ENCODE assay signal across 1 cellular context in the genomic region with DNA sequence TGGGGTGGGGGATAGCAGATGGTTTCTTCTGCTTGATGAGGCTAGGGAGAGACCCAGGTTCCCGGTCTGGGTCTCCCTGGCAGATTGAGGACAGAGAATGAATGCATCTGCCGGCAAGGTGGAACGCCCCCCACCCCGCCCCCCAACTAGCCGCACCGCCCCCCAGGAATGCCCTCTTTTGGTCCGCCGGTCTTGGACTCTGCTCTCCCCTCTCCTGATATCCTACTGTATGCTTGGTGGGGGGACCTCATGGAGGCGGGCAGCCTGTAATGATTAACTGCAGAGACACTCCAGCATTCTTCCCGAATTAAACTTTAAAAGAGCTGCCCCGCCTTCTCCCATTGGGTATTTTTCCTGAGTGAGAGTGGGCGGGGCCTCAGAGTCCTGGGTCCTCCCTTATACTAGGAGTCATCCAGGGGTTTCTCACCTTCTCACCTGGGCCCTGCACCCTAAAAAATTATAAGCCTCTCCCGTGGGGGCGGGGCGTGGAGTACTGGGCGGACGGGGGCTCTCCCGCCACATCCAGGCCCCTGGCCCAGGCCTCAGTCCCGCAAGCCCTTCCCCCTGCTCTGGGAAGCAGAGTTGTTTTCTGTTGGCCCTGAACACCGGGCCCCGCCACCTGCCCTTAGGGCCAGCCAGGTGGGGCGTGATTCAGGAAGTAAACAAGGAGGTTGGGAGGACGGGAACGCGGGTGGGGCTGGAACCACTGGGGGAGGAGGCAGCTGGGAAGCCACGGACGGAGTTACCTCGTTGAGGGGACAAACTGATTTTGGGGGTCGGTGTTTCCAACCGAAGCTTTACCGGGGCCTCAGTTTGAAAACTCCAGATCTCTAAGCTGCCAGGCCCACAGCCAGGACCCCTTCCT.
TF ChIP-seq lines count a peak whose summit lies in the region.

No MANE protein-coding gene starts in this region.

TF ChIP-seq in HepG2, 621 proteins besides CTCF, POLR2A, EP300 and RAD21 (continued from another document and continues in another):
- TF ChIP-seq, protein P1, sequence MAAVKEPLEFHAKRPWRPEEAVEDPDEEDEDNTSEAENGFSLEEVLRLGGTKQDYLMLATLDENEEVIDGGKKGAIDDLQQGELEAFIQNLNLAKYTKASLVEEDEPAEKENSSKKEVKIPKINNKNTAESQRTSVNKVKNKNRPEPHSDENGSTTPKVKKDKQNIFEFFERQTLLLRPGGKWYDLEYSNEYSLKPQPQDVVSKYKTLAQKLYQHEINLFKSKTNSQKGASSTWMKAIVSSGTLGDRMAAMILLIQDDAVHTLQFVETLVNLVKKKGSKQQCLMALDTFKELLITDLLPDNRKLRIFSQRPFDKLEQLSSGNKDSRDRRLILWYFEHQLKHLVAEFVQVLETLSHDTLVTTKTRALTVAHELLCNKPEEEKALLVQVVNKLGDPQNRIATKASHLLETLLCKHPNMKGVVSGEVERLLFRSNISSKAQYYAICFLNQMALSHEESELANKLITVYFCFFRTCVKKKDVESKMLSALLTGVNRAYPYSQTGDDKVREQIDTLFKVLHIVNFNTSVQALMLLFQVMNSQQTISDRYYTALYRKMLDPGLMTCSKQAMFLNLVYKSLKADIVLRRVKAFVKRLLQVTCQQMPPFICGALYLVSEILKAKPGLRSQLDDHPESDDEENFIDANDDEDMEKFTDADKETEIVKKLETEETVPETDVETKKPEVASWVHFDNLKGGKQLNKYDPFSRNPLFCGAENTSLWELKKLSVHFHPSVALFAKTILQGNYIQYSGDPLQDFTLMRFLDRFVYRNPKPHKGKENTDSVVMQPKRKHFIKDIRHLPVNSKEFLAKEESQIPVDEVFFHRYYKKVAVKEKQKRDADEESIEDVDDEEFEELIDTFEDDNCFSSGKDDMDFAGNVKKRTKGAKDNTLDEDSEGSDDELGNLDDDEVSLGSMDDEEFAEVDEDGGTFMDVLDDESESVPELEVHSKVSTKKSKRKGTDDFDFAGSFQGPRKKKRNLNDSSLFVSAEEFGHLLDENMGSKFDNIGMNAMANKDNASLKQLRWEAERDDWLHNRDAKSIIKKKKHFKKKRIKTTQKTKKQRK (IDR thresholded peaks at IDR 0.05; ENCODE audit: low read length), result no peak
- TF ChIP-seq HOXA9 (CRISPR knock-in tag; IDR thresholded peaks at IDR 0.05; ENCODE audit: borderline replicate concordance) (no peak), ARHGAP35 (CRISPR knock-in tag; IDR thresholded peaks at IDR 0.05; ENCODE audit: borderline replicate concordance) (peak; percentile 87; the same call in 1 of the 2 replicates), TBP (CRISPR knock-in tag; IDR thresholded peaks at IDR 0.05) (peak; percentile 39; the same call in 1 of the 2 replicates), ZSCAN25 (CRISPR knock-in tag; IDR thresholded peaks at IDR 0.05) (peak; percentile 63; the same call in 1 of the 2 replicates), ARID2 (CRISPR knock-in tag; IDR thresholded peaks at IDR 0.05; ENCODE audit: borderline replicate concordance) (no peak), PHF8 (CRISPR knock-in tag; IDR thresholded peaks at IDR 0.05) (peak; percentile 81), GTF3A (CRISPR knock-in tag; conservative IDR thresholded peaks at IDR 0.05) (0 out of 2 replicates have a peak, but pooled peaks have one; percentile 41), AGO2 (optimal IDR thresholded peaks at IDR 0.05; ENCODE audit: low read depth, low read length) (peak; percentile 96), FOXA3 (CRISPR knock-in tag; IDR thresholded peaks at IDR 0.05) (peak; percentile 98), THYN1 (CRISPR knock-in tag; IDR thresholded peaks at IDR 0.05; ENCODE audit: borderline replicate concordance, low read depth) (no peak), MEF2D (CRISPR knock-in tag; IDR thresholded peaks at IDR 0.05) (peak; percentile 91), SOX5 (CRISPR knock-in tag; IDR thresholded peaks at IDR 0.05; ENCODE audit: borderline replicate concordance) (no peak; the same call in 1 of the 2 replicates), ZNF343 (CRISPR knock-in tag; IDR thresholded peaks at IDR 0.05) (peak; percentile 30; the same call in 1 of the 2 replicates), ZNF432 (CRISPR knock-in tag; IDR thresholded peaks at IDR 0.05; ENCODE audit: borderline replicate concordance) (no peak), MAZ (IDR thresholded peaks at IDR 0.05; ENCODE audit: borderline replicate concordance, low read depth, low read length) (peak; percentile 76; the same call in 1 of the 2 replicates), MAZ (CRISPR knock-in tag; IDR thresholded peaks at IDR 0.05; ENCODE audit: low read depth) (peak; percentile 76; the same call in 1 of the 2 replicates), ZNF644 (CRISPR knock-in tag; IDR thresholded peaks at IDR 0.05; ENCODE audit: low read depth) (no peak), SOX6 (IDR thresholded peaks at IDR 0.05) (no peak), SOX6 (CRISPR knock-in tag; IDR thresholded peaks at IDR 0.05) (peak; percentile 85), TCF12 (IDR thresholded peaks at IDR 0.05) (no peak), TCF12 (CRISPR knock-in tag; IDR thresholded peaks at IDR 0.05) (0 out of 2 replicates have a peak, but pooled peaks have one; percentile 63), ZNF589 (CRISPR knock-in tag; conservative IDR thresholded peaks at IDR 0.05) (peak; percentile 78), SP5 (CRISPR knock-in tag; IDR thresholded peaks at IDR 0.05; ENCODE audit: borderline replicate concordance, low read depth) (peak; percentile 89), HMG20A (CRISPR knock-in tag; IDR thresholded peaks at IDR 0.05; ENCODE audit: borderline replicate concordance) (peak; percentile 78), HOXA5 (CRISPR knock-in tag; IDR thresholded peaks at IDR 0.05) (no peak; the same call in none of the 2 replicates), TP53 (CRISPR knock-in tag; conservative IDR thresholded peaks at IDR 0.05) (0 out of 2 replicates have a peak, but pooled peaks have one; percentile 76), ZNF550 (CRISPR knock-in tag; IDR thresholded peaks at IDR 0.05; ENCODE audit: borderline replicate concordance) (peak; percentile 43; the same call in 1 of the 2 replicates), ZNF749 (CRISPR knock-in tag; IDR thresholded peaks at IDR 0.05; ENCODE audit: borderline replicate concordance) (no peak), ZNF614 (CRISPR knock-in tag; IDR thresholded peaks at IDR 0.05; ENCODE audit: borderline replicate concordance) (peak; percentile 77; the same call in 1 of the 2 replicates), XBP1 (CRISPR knock-in tag; IDR thresholded peaks at IDR 0.05) (no peak), MXI1 (IDR thresholded peaks at IDR 0.05; ENCODE audit: borderline replicate concordance, low read depth, low read length) (peak; percentile 53; the same call in 1 of the 3 replicates), SNAI1 (CRISPR knock-in tag; IDR thresholded peaks at IDR 0.05; ENCODE audit: borderline replicate concordance) (peak; percentile 76; the same call in 1 of the 2 replicates), POGZ (CRISPR knock-in tag; IDR thresholded peaks at IDR 0.05) (peak; percentile 54), REPIN1 (CRISPR knock-in tag; IDR thresholded peaks at IDR 0.05; ENCODE audit: borderline replicate concordance, low read depth) (peak; percentile 60; the same call in 1 of the 2 replicates)
- TF ChIP-seq, protein P2, sequence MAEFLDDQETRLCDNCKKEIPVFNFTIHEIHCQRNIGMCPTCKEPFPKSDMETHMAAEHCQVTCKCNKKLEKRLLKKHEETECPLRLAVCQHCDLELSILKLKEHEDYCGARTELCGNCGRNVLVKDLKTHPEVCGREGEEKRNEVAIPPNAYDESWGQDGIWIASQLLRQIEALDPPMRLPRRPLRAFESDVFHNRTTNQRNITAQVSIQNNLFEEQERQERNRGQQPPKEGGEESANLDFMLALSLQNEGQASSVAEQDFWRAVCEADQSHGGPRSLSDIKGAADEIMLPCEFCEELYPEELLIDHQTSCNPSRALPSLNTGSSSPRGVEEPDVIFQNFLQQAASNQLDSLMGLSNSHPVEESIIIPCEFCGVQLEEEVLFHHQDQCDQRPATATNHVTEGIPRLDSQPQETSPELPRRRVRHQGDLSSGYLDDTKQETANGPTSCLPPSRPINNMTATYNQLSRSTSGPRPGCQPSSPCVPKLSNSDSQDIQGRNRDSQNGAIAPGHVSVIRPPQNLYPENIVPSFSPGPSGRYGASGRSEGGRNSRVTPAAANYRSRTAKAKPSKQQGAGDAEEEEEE (CRISPR knock-in tag; IDR thresholded peaks at IDR 0.05; ENCODE audit: borderline replicate concordance), result no peak
- TF ChIP-seq, protein P3, sequence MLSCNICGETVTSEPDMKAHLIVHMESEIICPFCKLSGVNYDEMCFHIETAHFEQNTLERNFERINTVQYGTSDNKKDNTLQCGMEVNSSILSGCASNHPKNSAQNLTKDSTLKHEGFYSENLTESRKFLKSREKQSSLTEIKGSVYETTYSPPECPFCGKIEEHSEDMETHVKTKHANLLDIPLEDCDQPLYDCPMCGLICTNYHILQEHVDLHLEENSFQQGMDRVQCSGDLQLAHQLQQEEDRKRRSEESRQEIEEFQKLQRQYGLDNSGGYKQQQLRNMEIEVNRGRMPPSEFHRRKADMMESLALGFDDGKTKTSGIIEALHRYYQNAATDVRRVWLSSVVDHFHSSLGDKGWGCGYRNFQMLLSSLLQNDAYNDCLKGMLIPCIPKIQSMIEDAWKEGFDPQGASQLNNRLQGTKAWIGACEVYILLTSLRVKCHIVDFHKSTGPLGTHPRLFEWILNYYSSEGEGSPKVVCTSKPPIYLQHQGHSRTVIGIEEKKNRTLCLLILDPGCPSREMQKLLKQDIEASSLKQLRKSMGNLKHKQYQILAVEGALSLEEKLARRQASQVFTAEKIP (CRISPR knock-in tag; IDR thresholded peaks at IDR 0.05; ENCODE audit: borderline replicate concordance), result no peak
- TF ChIP-seq, protein P4, sequence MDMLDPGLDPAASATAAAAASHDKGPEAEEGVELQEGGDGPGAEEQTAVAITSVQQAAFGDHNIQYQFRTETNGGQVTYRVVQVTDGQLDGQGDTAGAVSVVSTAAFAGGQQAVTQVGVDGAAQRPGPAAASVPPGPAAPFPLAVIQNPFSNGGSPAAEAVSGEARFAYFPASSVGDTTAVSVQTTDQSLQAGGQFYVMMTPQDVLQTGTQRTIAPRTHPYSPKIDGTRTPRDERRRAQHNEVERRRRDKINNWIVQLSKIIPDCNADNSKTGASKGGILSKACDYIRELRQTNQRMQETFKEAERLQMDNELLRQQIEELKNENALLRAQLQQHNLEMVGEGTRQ (IDR thresholded peaks at IDR 0.05; ENCODE audit: low read depth, low read length), result no peak
- TF ChIP-seq, protein P4 (CRISPR knock-in tag; IDR thresholded peaks at IDR 0.05; ENCODE audit: borderline replicate concordance), result peak; percentile 46; the same call in 1 of the 2 replicates
- TF ChIP-seq, protein P5, sequence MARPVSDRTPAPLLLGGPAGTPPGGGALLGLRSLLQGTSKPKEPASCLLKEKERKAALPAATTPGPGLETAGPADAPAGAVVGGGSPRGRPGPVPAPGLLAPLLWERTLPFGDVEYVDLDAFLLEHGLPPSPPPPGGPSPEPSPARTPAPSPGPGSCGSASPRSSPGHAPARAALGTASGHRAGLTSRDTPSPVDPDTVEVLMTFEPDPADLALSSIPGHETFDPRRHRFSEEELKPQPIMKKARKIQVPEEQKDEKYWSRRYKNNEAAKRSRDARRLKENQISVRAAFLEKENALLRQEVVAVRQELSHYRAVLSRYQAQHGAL (CRISPR knock-in tag; IDR thresholded peaks at IDR 0.05; ENCODE audit: not compliant biosample characterization), result peak; percentile 26
- TF ChIP-seq, protein P6, sequence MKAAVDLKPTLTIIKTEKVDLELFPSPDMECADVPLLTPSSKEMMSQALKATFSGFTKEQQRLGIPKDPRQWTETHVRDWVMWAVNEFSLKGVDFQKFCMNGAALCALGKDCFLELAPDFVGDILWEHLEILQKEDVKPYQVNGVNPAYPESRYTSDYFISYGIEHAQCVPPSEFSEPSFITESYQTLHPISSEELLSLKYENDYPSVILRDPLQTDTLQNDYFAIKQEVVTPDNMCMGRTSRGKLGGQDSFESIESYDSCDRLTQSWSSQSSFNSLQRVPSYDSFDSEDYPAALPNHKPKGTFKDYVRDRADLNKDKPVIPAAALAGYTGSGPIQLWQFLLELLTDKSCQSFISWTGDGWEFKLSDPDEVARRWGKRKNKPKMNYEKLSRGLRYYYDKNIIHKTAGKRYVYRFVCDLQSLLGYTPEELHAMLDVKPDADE (CRISPR knock-in tag; IDR thresholded peaks at IDR 0.05), result peak; percentile 10; the same call in 1 of the 2 replicates
- TF ChIP-seq, protein P7, sequence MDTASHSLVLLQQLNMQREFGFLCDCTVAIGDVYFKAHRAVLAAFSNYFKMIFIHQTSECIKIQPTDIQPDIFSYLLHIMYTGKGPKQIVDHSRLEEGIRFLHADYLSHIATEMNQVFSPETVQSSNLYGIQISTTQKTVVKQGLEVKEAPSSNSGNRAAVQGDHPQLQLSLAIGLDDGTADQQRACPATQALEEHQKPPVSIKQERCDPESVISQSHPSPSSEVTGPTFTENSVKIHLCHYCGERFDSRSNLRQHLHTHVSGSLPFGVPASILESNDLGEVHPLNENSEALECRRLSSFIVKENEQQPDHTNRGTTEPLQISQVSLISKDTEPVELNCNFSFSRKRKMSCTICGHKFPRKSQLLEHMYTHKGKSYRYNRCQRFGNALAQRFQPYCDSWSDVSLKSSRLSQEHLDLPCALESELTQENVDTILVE (CRISPR knock-in tag; IDR thresholded peaks at IDR 0.05), result peak; percentile 80
- TF ChIP-seq, protein P8, sequence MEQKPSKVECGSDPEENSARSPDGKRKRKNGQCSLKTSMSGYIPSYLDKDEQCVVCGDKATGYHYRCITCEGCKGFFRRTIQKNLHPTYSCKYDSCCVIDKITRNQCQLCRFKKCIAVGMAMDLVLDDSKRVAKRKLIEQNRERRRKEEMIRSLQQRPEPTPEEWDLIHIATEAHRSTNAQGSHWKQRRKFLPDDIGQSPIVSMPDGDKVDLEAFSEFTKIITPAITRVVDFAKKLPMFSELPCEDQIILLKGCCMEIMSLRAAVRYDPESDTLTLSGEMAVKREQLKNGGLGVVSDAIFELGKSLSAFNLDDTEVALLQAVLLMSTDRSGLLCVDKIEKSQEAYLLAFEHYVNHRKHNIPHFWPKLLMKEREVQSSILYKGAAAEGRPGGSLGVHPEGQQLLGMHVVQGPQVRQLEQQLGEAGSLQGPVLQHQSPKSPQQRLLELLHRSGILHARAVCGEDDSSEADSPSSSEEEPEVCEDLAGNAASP (CRISPR knock-in tag; IDR thresholded peaks at IDR 0.05; ENCODE audit: borderline replicate concordance), result peak; percentile 80
- TF ChIP-seq, protein P9, sequence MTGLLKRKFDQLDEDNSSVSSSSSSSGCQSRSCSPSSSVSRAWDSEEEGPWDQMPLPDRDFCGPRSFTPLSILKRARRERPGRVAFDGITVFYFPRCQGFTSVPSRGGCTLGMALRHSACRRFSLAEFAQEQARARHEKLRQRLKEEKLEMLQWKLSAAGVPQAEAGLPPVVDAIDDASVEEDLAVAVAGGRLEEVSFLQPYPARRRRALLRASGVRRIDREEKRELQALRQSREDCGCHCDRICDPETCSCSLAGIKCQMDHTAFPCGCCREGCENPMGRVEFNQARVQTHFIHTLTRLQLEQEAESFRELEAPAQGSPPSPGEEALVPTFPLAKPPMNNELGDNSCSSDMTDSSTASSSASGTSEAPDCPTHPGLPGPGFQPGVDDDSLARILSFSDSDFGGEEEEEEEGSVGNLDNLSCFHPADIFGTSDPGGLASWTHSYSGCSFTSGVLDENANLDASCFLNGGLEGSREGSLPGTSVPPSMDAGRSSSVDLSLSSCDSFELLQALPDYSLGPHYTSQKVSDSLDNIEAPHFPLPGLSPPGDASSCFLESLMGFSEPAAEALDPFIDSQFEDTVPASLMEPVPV (CRISPR knock-in tag; IDR thresholded peaks at IDR 0.05), result 0 out of 2 replicates have a peak, but pooled peaks have one; percentile 17
